Comparison of ENCODE assay signal across 8 cellular contexts in the genomic region with DNA sequence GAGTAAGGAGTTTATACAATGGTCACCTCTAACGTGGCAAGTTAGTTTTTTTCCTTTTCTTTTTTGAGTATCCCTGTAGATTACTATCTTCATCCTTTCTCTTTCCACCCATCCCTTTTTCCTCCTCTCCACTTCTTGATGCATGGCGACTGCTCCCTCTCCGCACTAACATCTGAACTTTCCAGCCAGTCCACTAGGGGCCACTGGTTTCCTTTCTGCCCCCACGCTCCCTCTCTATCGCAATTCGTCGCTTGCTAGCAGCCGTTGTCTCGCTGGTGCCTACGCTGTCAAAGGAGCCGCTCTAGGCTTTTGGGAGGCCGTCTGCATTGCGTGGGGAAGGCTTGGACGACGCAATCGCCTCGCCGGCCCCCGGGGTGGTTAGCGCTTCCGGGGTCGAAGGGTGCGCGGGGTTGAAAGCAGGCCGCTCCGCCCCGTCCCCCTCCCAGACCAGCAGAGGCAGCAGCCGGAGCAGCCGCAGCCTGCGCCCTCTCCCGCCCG. TPM values are rescaled to one million over a fixed set of nuclear protein-coding genes. Genes with fewer than 3 reads are reported as not detected.
DNase-seq lines count a peak whose midpoint lies in the region; ATAC-seq and TF ChIP-seq lines count a peak whose summit lies in the region.

A gene (plus strand): TSS at position 442 of the 498 bp plus-strand sequence. CDS start 2,699 bp downstream, outside the sequence.

- DNase-seq in HFFc6 (peak; percentile 100), NB4 (ENCODE audit: low read depth) (peak; percentile 100), SK-N-SH (peak; percentile 96), globus pallidus (ENCODE audit: low spot score) (peak; percentile 100), omental fat pad (ENCODE audit: low spot score) (peak; percentile 71), thoracic aorta (ENCODE audit: low spot score) (peak; percentile 93)

- no peaks in the 10 kb centered on the region for H3K9me2 ChIP-seq in SK-N-SH

- H3K4me1 ChIP-seq in SK-N-SH (ENCODE audit: control insufficient read depth in 1 of 2, insufficient read depth in 2 of 2, low read depth in 1 of 2, low read length in 1 of 2) (peaks cover 10 to 13% of the 10 kb centered on the region in 2 experiments; a peak in 3 of 4 replicates), thoracic aorta (ENCODE audit: control insufficient read depth in 1 of 2, low read depth in 2 of 2) (peaks cover 17 to 22% of the 10 kb centered on the region in 2 donors)

- H3K27ac Mint-ChIP-seq in HFFc6, result peak within 1 kb of the TSS; percentile 99
- H3K27ac Mint-ChIP-seq in activated naive CD4-positive, alpha-beta T cell treated with anti-CD3 and anti-CD28 coated beads, Interleukin-2, amount 50 U/mL, for 24 hours, result peak within 1 kb of the TSS; percentile 100

- WGBS in SK-N-SH (ENCODE audit: low lambda C conversion rate), result 0% methylated on average over 15 of the region's 32 CpGs

- H3K9me3 ChIP-seq in SK-N-SH (no peaks in the 10 kb centered on the region), thoracic aorta (no peaks in the 10 kb centered on the region)

- H3K9me3 Mint-ChIP-seq in HFFc6, result no peaks in the 10 kb centered on the region
- no peaks in the 10 kb centered on the region for H3K9me3 Mint-ChIP-seq in activated naive CD4-positive, alpha-beta T cell treated with anti-CD3 and anti-CD28 coated beads, Interleukin-2, amount 50 U/mL, for 24 hours

- peaks cover 8% of the 10 kb centered on the region for H3K27me3 Mint-ChIP-seq in HFFc6 (ENCODE audit: insufficient read depth)
- no peaks in the 10 kb centered on the region for H3K27me3 Mint-ChIP-seq in activated naive CD4-positive, alpha-beta T cell treated with anti-CD3 and anti-CD28 coated beads, Interleukin-2, amount 50 U/mL, for 24 hours

- peak within 1 kb of the TSS; percentile 99 for H3K9ac ChIP-seq in SK-N-SH

- peaks cover 45% of the 10 kb centered on the region for H3K79me2 ChIP-seq in SK-N-SH (ENCODE audit: insufficient read depth)

- TF ChIP-seq POLR2A in NB4 (IDR thresholded peaks at IDR 0.05; ENCODE audit: extremely low read depth, insufficient read length), result peak; percentile 69

- CTCF ChIA-PET in SK-N-SH (lab: Yijun Ruan, JAX), result interaction anchor here (0.6 to 2.0 kb wide), 13 partner anchors 11 to 751 kb away, joined by 3 to 13 read pairs (median 6); a partner anchor contains a TSS

- H3K4me3 ChIP-seq in GM08714 (ENCODE audit: low read length), result peak within 1 kb of the TSS; percentile 100
- H3K4me3 ChIP-seq in NB4 (ENCODE audit: low read depth, low read length), result peak within 1 kb of the TSS; percentile 85
- peak within 1 kb of the TSS; percentile 68 to 83 for H3K4me3 ChIP-seq in SK-N-SH (ENCODE audit: low read depth in 2 of 2, low read length in 1 of 2)
- peak within 1 kb of the TSS; percentile 99 for H3K4me3 ChIP-seq in thoracic aorta

- H2AFZ ChIP-seq in SK-N-SH (ENCODE audit: low read depth), result peak within 1 kb of the TSS; percentile 80

- H3K4me2 ChIP-seq in SK-N-SH, result peak within 1 kb of the TSS; percentile 88

- H3K27ac ChIP-seq in SK-N-SH (ENCODE audit: low read depth in 2 of 2, low read length in 1 of 2) (peak within 1 kb of the TSS; percentile 95 to 96), thoracic aorta (peak within 1 kb of the TSS; percentile 96 to 98)

- TF ChIP-seq RAD21 in SK-N-SH (IDR thresholded peaks at IDR 0.05; ENCODE audit: low read length), result no peak

- H3K36me3 Mint-ChIP-seq in HFFc6 (ENCODE audit: low read depth), result peaks cover 44% of the 10 kb centered on the region
- H3K36me3 Mint-ChIP-seq in activated naive CD4-positive, alpha-beta T cell treated with anti-CD3 and anti-CD28 coated beads, Interleukin-2, amount 50 U/mL, for 24 hours, result peaks cover 24% of the 10 kb centered on the region

- peak within 1 kb of the TSS; percentile 93 for H3K4me3 Mint-ChIP-seq in HFFc6
- H3K4me3 Mint-ChIP-seq in activated naive CD4-positive, alpha-beta T cell treated with anti-CD3 and anti-CD28 coated beads, Interleukin-2, amount 50 U/mL, for 24 hours, result peak within 1 kb of the TSS; percentile 97

- ATAC-seq in omental fat pad (ENCODE audit: low FRiP score) (peak; percentile 97), thoracic aorta (ENCODE audit: insufficient number of reproducible peaks, low FRiP score, low read depth) (peak; percentile 94)

- peak; percentile 85 for TF ChIP-seq CTCF in HFFc6 (IDR thresholded peaks at IDR 0.05)
- TF ChIP-seq CTCF in NB4 (IDR thresholded peaks at IDR 0.05; ENCODE audit: low read depth, low read length), result peak; percentile 96
- peak; percentile 85 for TF ChIP-seq CTCF in SK-N-SH (IDR thresholded peaks at IDR 0.05)
- TF ChIP-seq CTCF in omental fat pad (IDR thresholded peaks at IDR 0.05), result peak in 2 of 3 donors; percentile 50 to 83
- TF ChIP-seq CTCF in thoracic aorta (IDR thresholded peaks at IDR 0.05), result peak; percentile 87

- H4K20me1 ChIP-seq in SK-N-SH (ENCODE audit: insufficient read depth), result peaks cover 42% of the 10 kb centered on the region

- POLR2A ChIA-PET in SK-N-SH (lab: Yijun Ruan, JAX), result interaction anchor here (1.0 to 1.5 kb wide), 2 partner anchors 49 to 107 kb away, joined by 3 to 5 read pairs; a partner anchor contains a TSS

- 0 out of 4 replicates have a peak, but pooled peaks have one; percentile 4 to 17 for TF ChIP-seq EP300 in SK-N-SH (IDR thresholded peaks at IDR 0.05; ENCODE audit: borderline replicate concordance in 1 of 2, low read depth in 1 of 2, low read length in 1 of 2)

- peaks cover 33 to 38% of the 10 kb centered on the region in 2 experiments for H3K36me3 ChIP-seq in SK-N-SH (replicated peaks in 1 of 2; ENCODE audit: control insufficient read depth in 1 of 2, insufficient read depth in 2 of 2, low read length in 1 of 2)
- peaks cover 32% of the 10 kb centered on the region for H3K36me3 ChIP-seq in thoracic aorta

- no peaks in the 10 kb centered on the region for H3K27me3 ChIP-seq in SK-N-SH (ENCODE audit: insufficient read depth)
- no peaks in the 10 kb centered on the region for H3K27me3 ChIP-seq in thoracic aorta (replicated peaks; ENCODE audit: insufficient read depth)

- peaks cover 43% of the 10 kb centered on the region for H3K4me1 Mint-ChIP-seq in HFFc6 (ENCODE audit: low read depth)
- peaks cover 39% of the 10 kb centered on the region for H3K4me1 Mint-ChIP-seq in activated naive CD4-positive, alpha-beta T cell treated with anti-CD3 and anti-CD28 coated beads, Interleukin-2, amount 50 U/mL, for 24 hours

- H3F3A ChIP-seq in SK-N-SH (replicated peaks; ENCODE audit: insufficient read depth), result peaks cover 14% of the 10 kb centered on the region

TF ChIP-seq in SK-N-SH, 30 proteins besides CTCF, POLR2A, EP300 and RAD21 (continues in another document):
- peak; percentile 71 for TF ChIP-seq GATA2 (CRISPR knock-in tag; IDR thresholded peaks at IDR 0.05)
- no peak for TF ChIP-seq MEF2A (IDR thresholded peaks at IDR 0.05; ENCODE audit: borderline replicate concordance, low read depth)
- TF ChIP-seq YY1 (IDR thresholded peaks at IDR 0.05; ENCODE audit: low read depth), result peak; percentile 79; the same call in 1 of the 2 replicates
- TF ChIP-seq TCF12 (IDR thresholded peaks at IDR 0.05), result peak; percentile 58; the same call in 1 of the 2 replicates
- TF ChIP-seq SIN3A (IDR thresholded peaks at IDR 0.05; ENCODE audit: borderline replicate concordance, low read depth, low read length), result peak; percentile 93; the same call in 1 of the 2 replicates
- peak; percentile 49; the same call in 1 of the 2 replicates for TF ChIP-seq MXI1 (IDR thresholded peaks at IDR 0.05; ENCODE audit: low read depth, low read length)
- TF ChIP-seq GABPA (IDR thresholded peaks at IDR 0.05; ENCODE audit: low read depth), result peak; percentile 91
- peak; percentile 86; the same call in 1 of the 2 replicates for TF ChIP-seq TAF1 (IDR thresholded peaks at IDR 0.05; ENCODE audit: borderline replicate concordance, low read depth, low read length)
- TF ChIP-seq CHD2 (IDR thresholded peaks at IDR 0.05; ENCODE audit: low read length, partially characterized antibody), result peak; percentile 91
- TF ChIP-seq FOXJ3 (CRISPR knock-in tag; IDR thresholded peaks at IDR 0.05), result peak; percentile 40; the same call in 1 of the 2 replicates
- TF ChIP-seq SMC3 (IDR thresholded peaks at IDR 0.05; ENCODE audit: low read depth, low read length), result no peak
- peak; percentile 74 for TF ChIP-seq POLR2AphosphoS5 (IDR thresholded peaks at IDR 0.05; ENCODE audit: low read depth, low read length)
- TF ChIP-seq EZH2phosphoT487 (IDR thresholded peaks at IDR 0.05; ENCODE audit: borderline replicate concordance, low read depth), result no peak
- TF ChIP-seq, protein P1, sequence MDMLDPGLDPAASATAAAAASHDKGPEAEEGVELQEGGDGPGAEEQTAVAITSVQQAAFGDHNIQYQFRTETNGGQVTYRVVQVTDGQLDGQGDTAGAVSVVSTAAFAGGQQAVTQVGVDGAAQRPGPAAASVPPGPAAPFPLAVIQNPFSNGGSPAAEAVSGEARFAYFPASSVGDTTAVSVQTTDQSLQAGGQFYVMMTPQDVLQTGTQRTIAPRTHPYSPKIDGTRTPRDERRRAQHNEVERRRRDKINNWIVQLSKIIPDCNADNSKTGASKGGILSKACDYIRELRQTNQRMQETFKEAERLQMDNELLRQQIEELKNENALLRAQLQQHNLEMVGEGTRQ (IDR thresholded peaks at IDR 0.05; ENCODE audit: borderline replicate concordance, low read depth, low read length), result no peak
- TF ChIP-seq, protein P2, sequence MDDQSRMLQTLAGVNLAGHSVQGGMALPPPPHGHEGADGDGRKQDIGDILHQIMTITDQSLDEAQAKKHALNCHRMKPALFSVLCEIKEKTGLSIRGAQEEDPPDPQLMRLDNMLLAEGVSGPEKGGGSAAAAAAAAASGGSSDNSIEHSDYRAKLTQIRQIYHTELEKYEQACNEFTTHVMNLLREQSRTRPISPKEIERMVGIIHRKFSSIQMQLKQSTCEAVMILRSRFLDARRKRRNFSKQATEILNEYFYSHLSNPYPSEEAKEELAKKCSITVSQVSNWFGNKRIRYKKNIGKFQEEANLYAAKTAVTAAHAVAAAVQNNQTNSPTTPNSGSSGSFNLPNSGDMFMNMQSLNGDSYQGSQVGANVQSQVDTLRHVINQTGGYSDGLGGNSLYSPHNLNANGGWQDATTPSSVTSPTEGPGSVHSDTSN (IDR thresholded peaks at IDR 0.05), result peak; percentile 44; the same call in 1 of the 2 replicates
- TF ChIP-seq FOXM1 (IDR thresholded peaks at IDR 0.05; ENCODE audit: low read depth), result 0 out of 2 replicates have a peak, but pooled peaks have one; percentile 5
- TF ChIP-seq, protein P3, sequence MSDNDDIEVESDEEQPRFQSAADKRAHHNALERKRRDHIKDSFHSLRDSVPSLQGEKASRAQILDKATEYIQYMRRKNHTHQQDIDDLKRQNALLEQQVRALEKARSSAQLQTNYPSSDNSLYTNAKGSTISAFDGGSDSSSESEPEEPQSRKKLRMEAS (IDR thresholded peaks at IDR 0.05; ENCODE audit: low read depth), result peak; percentile 83
- peak; percentile 81 for TF ChIP-seq ELF1 (IDR thresholded peaks at IDR 0.05)

RNA-seq across cellular contexts. Expression of the gene that starts here (rescaled TPM):
- total RNA-seq in HFFc6 (2021; fragmentation: NEBNext Ultra II Directional; extraction: Animal tissue kit (Norgen Biotek cat#: 25700)), result 100 to 1,000 TPM; 763 to 969 (median 874) TPM
- polyA plus RNA-seq in SK-N-SH (2012; rRNA removed), result 336 and 368 TPM in 2 replicates
- 425 and 586 TPM in 2 replicates for polyA plus RNA-seq in SK-N-SH (2012; cell fraction: cytosol; rRNA removed)
- polyA plus RNA-seq in SK-N-SH (2012; cell fraction: nucleus; rRNA removed), result 357 and 676 TPM in 2 replicates
- 100 to 1,000 TPM; 498 to 666 (median 531) TPM for total RNA-seq in omental fat pad
- total RNA-seq in thoracic aorta, result 100 to 1,000 TPM; 326 to 466 TPM

Comparison
In these comparisons a context has a peak if more than half of its experiments do, and no peak if none do; other contexts are left out.
1. Peak in every context shown above with its lines: DNase-seq, ATAC-seq, H3K4me3 ChIP-seq and H3K27ac ChIP-seq.